In genomic region chr14:59819446-59820088, GRCh38 we compare ENCODE assay signal across 24 cellular contexts. TPM values are rescaled to one million over a fixed set of nuclear protein-coding genes. Genes with fewer than 3 reads are reported as not detected.
"Had no signal": no experiment of that assay in that cellular context is flagged by ENCODE, and none has a peak within 500 bp of the region (broad histone marks: within the 10 kb centered on the region; RNA-seq: fewer than 3 reads in every experiment).

No MANE protein-coding gene starts in this region.

- H3K4me3 Mint-ChIP-seq: dendritic cell treated with granulocyte-macrophage colony-stimulating factor and Interleukin-4, amounts not matched to agents 40 ng/mL and 50 ng/mL, for 4 days; effector memory CD8-positive, alpha-beta T cell; naive thymus-derived CD4-positive, alpha-beta T cell; nephron progenitor cell; stimulated activated naive B cell treated with anti-CD40 and anti-IgM and Interleukin-4, amounts not matched to agents 10 μg/mL and 1 μg/mL and 100 μg/mL, for 72 hours; type B pancreatic cell had no signal

- DNase-seq: effector memory CD8-positive, alpha-beta T cell; gastrocnemius medialis; heart right ventricle; hypothalamus; mesendoderm; naive thymus-derived CD4-positive, alpha-beta T cell; nephron progenitor cell; retina; stimulated activated CD4-positive, alpha-beta T cell treated with anti-CD3 and anti-CD28 coated beads, Interleukin-15, amount 100 ng/mL, for 24 hours; stimulated activated CD4-positive, alpha-beta T cell treated with anti-CD3 and anti-CD28 coated beads, Interleukin-1b, Interleukin-23, amount 100 ng/mL, for 48 hours; stimulated activated CD4-positive, alpha-beta T cell treated with anti-CD3 and anti-CD28 coated beads, Interleukin-4, amount 100 ng/mL, for 24 hours; stimulated activated naive B cell treated with anti-CD40 and anti-IgM and Interleukin-4, amounts not matched to agents 10 μg/mL and 1 μg/mL and 100 μg/mL, for 72 hours; thyroid gland; uterus had no signal

- H3K27me3 ChIP-seq: esophagus muscularis mucosa, gastrocnemius medialis, right lobe of liver, thyroid gland, uterus had no signal

- H3K36me3 ChIP-seq: esophagus muscularis mucosa, gastrocnemius medialis, heart right ventricle, right lobe of liver, thyroid gland, uterus had no signal

- ATAC-seq: effector memory CD8-positive, alpha-beta T cell; gastrocnemius medialis; heart right ventricle; left lobe of liver; naive thymus-derived CD4-positive, alpha-beta T cell; psoas muscle; stimulated activated naive B cell treated with anti-CD40 and anti-IgM and Interleukin-4, amounts not matched to agents 10 μg/mL and 1 μg/mL and 100 μg/mL, for 72 hours had no signal

- H3K4me1 Mint-ChIP-seq: naive thymus-derived CD4-positive, alpha-beta T cell; nephron progenitor cell; stimulated activated naive B cell treated with anti-CD40 and anti-IgM and Interleukin-4, amounts not matched to agents 10 μg/mL and 1 μg/mL and 100 μg/mL, for 72 hours had no signal

- FAIRE-seq: colon, islet of Langerhans had no signal

- H3K4me1 ChIP-seq: gastrocnemius medialis, heart right ventricle, psoas muscle, right lobe of liver, thyroid gland, uterus had no signal

- H3K4me3 ChIP-seq: esophagus muscularis mucosa, gastrocnemius medialis, heart right ventricle, lung, psoas muscle, right lobe of liver, thyroid gland, uterus had no signal

- H3K27ac ChIP-seq: epithelial cell of prostate, esophagus muscularis mucosa, gastrocnemius medialis, heart right ventricle, psoas muscle, right lobe of liver, thyroid gland, uterus had no signal

- H3K36me3 Mint-ChIP-seq: naive thymus-derived CD4-positive, alpha-beta T cell; stimulated activated naive B cell treated with anti-CD40 and anti-IgM and Interleukin-4, amounts not matched to agents 10 μg/mL and 1 μg/mL and 100 μg/mL, for 72 hours; type B pancreatic cell had no signal

- H3K9me3 ChIP-seq: esophagus muscularis mucosa, gastrocnemius medialis, psoas muscle, right lobe of liver, thyroid gland, uterus had no signal

- H3K27ac Mint-ChIP-seq: dendritic cell treated with granulocyte-macrophage colony-stimulating factor and Interleukin-4, amounts not matched to agents 40 ng/mL and 50 ng/mL, for 4 days; effector memory CD8-positive, alpha-beta T cell; naive thymus-derived CD4-positive, alpha-beta T cell; nephron progenitor cell; stimulated activated naive B cell treated with anti-CD40 and anti-IgM and Interleukin-4, amounts not matched to agents 10 μg/mL and 1 μg/mL and 100 μg/mL, for 72 hours; type B pancreatic cell had no signal

- H3K9me3 Mint-ChIP-seq: type B pancreatic cell had no signal

RNA-seq across cellular contexts. Expression of gene RTN1, which starts 51.0 kb away (rescaled TPM):
- polyA plus RNA-seq: naive thymus-derived CD4-positive, alpha-beta T cell had no signal
